25 cellular contexts compared by ENCODE assay signal in the genomic region with DNA sequence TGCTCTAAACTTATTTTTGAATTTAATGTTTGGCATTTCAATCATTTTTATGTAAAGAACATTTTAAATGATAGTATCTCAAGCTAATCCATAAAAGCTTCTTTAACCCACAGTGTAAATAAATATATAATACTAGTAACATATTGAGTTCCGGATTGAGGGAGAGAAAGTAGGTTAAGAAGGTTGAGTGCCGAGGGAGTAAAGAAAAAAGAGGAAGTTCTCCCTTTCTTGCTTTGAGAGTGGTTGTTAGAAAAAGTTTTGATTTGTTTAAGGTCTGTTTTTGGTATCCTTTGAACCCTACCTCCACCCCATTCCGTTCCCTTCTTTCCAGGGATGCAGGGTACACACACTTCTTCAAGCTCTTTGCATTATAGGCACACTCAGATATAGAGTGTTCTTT.
"Had no signal": no experiment of that assay in that cellular context is flagged by ENCODE, and none has a peak within 500 bp of the region (broad histone marks: within the 10 kb centered on the region; RNA-seq: fewer than 3 reads in every experiment).

No MANE protein-coding gene starts in this region.

- DNase-seq: activated CD4-positive, alpha-beta memory T cell treated with anti-CD3 and anti-CD28 coated beads, Interleukin-2, amount 10 ng/mL, durations not matched to agents 7 days and 5 days; activated CD4-positive, alpha-beta T cell treated with anti-CD3 and anti-CD28 coated beads for 48 hours; activated CD4-positive, CD25-positive, alpha-beta regulatory T cell; activated naive CD4-positive, alpha-beta T cell treated with anti-CD3 and anti-CD28 coated beads, Interleukin-2, amount 10 ng/mL, durations not matched to agents 7 days and 5 days; activated naive CD8-positive, alpha-beta T cell treated with anti-CD3 and anti-CD28 coated beads, Interleukin-2, amount 50 U/mL, for 24 hours; activated T-cell treated with anti-CD3 and anti-CD28 coated beads, Interleukin-2, amount 50 U/mL, for 1 hour; aorta; brain microvascular endothelial cell; colonic mucosa; endodermal cell; foreskin melanocyte; head of caudate nucleus; kidney; nephron progenitor cell; occipital lobe; retina; spleen; stimulated activated CD4-positive, alpha-beta T cell treated with anti-CD3 and anti-CD28 coated beads, Interleukin-4, amount 100 ng/mL, for 4 hours; testis had no signal

- H3K4me1 Mint-ChIP-seq: activated CD4-positive, alpha-beta memory T cell treated with anti-CD3 and anti-CD28 coated beads, Interleukin-2, amount 10 ng/mL, durations not matched to agents 7 days and 5 days; activated naive CD4-positive, alpha-beta T cell treated with anti-CD3 and anti-CD28 coated beads, Interleukin-2, amount 10 ng/mL, durations not matched to agents 7 days and 5 days; activated naive CD8-positive, alpha-beta T cell treated with anti-CD3 and anti-CD28 coated beads, Interleukin-2, amount 50 U/mL, for 24 hours; central memory CD8-positive, alpha-beta T cell had no signal

- FAIRE-seq: kidney had no signal

- H3K27me3 Mint-ChIP-seq: activated CD4-positive, alpha-beta memory T cell treated with anti-CD3 and anti-CD28 coated beads, Interleukin-2, amount 10 ng/mL, durations not matched to agents 7 days and 5 days; activated naive CD4-positive, alpha-beta T cell treated with anti-CD3 and anti-CD28 coated beads, Interleukin-2, amount 10 ng/mL, durations not matched to agents 7 days and 5 days; activated naive CD8-positive, alpha-beta T cell treated with anti-CD3 and anti-CD28 coated beads, Interleukin-2, amount 50 U/mL, for 24 hours; central memory CD8-positive, alpha-beta T cell; stimulated activated memory B cell treated with anti-CD40 and anti-IgM and Interleukin-4, amounts not matched to agents 10 μg/mL and 1 μg/mL and 100 μg/mL, for 72 hours; type B pancreatic cell had no signal

- H3K9me3 Mint-ChIP-seq: activated CD4-positive, alpha-beta memory T cell treated with anti-CD3 and anti-CD28 coated beads, Interleukin-2, amount 10 ng/mL, durations not matched to agents 7 days and 5 days; activated naive CD4-positive, alpha-beta T cell treated with anti-CD3 and anti-CD28 coated beads, Interleukin-2, amount 10 ng/mL, durations not matched to agents 7 days and 5 days; activated naive CD8-positive, alpha-beta T cell treated with anti-CD3 and anti-CD28 coated beads, Interleukin-2, amount 50 U/mL, for 24 hours; activated T-helper 2 cell treated with anti-CD3 and anti-CD28 coated beads, Interferon-gamma antibody, Interleukin-2, Interleukin-4, amounts not matched to agents 10 μg/mL and 5 μg/mL and 100 μg/mL, durations not matched to agents 14 hours and 24 hours and 36 hours; central memory CD8-positive, alpha-beta T cell; endodermal cell; nephron progenitor cell; stimulated activated memory B cell treated with anti-CD40 and anti-IgM and Interleukin-4, amounts not matched to agents 10 μg/mL and 1 μg/mL and 100 μg/mL, for 72 hours; type B pancreatic cell had no signal

- H3K27ac ChIP-seq: brain microvascular endothelial cell, colonic mucosa, epithelial cell of prostate, spleen, testis had no signal

- H3K4me3 Mint-ChIP-seq: activated CD4-positive, alpha-beta memory T cell treated with anti-CD3 and anti-CD28 coated beads, Interleukin-2, amount 10 ng/mL, durations not matched to agents 7 days and 5 days; activated naive CD4-positive, alpha-beta T cell treated with anti-CD3 and anti-CD28 coated beads, Interleukin-2, amount 10 ng/mL, durations not matched to agents 7 days and 5 days; activated naive CD8-positive, alpha-beta T cell treated with anti-CD3 and anti-CD28 coated beads, Interleukin-2, amount 50 U/mL, for 24 hours; central memory CD8-positive, alpha-beta T cell; endodermal cell; nephron progenitor cell; stimulated activated memory B cell treated with anti-CD40 and anti-IgM and Interleukin-4, amounts not matched to agents 10 μg/mL and 1 μg/mL and 100 μg/mL, for 72 hours; type B pancreatic cell had no signal

- H3K27ac Mint-ChIP-seq: activated CD4-positive, alpha-beta memory T cell treated with anti-CD3 and anti-CD28 coated beads, Interleukin-2, amount 10 ng/mL, durations not matched to agents 7 days and 5 days; activated naive CD4-positive, alpha-beta T cell treated with anti-CD3 and anti-CD28 coated beads, Interleukin-2, amount 10 ng/mL, durations not matched to agents 7 days and 5 days; activated naive CD8-positive, alpha-beta T cell treated with anti-CD3 and anti-CD28 coated beads, Interleukin-2, amount 50 U/mL, for 24 hours; activated T-helper 2 cell treated with anti-CD3 and anti-CD28 coated beads, Interferon-gamma antibody, Interleukin-2, Interleukin-4, amounts not matched to agents 10 μg/mL and 5 μg/mL and 100 μg/mL, durations not matched to agents 14 hours and 24 hours and 36 hours; endodermal cell; nephron progenitor cell; stimulated activated memory B cell treated with anti-CD40 and anti-IgM and Interleukin-4, amounts not matched to agents 10 μg/mL and 1 μg/mL and 100 μg/mL, for 72 hours; type B pancreatic cell had no signal

- H3K9me3 ChIP-seq: colonic mucosa, spleen, testis had no signal

- H3K27me3 ChIP-seq: brain microvascular endothelial cell, colonic mucosa, spleen, testis had no signal

- H3K36me3 ChIP-seq: colonic mucosa had no signal

- H3K4me3 ChIP-seq: colonic mucosa, spleen, testis had no signal

- H3K4me1 ChIP-seq: colonic mucosa, spleen, testis had no signal

- ATAC-seq: activated naive CD8-positive, alpha-beta T cell treated with anti-CD3 and anti-CD28 coated beads, Interleukin-2, amount 50 U/mL, for 24 hours; left lobe of liver; stimulated activated memory B cell treated with anti-CD40 and anti-IgM and Interleukin-4, amounts not matched to agents 10 μg/mL and 1 μg/mL and 100 μg/mL, for 72 hours had no signal
